In the genomic region with DNA sequence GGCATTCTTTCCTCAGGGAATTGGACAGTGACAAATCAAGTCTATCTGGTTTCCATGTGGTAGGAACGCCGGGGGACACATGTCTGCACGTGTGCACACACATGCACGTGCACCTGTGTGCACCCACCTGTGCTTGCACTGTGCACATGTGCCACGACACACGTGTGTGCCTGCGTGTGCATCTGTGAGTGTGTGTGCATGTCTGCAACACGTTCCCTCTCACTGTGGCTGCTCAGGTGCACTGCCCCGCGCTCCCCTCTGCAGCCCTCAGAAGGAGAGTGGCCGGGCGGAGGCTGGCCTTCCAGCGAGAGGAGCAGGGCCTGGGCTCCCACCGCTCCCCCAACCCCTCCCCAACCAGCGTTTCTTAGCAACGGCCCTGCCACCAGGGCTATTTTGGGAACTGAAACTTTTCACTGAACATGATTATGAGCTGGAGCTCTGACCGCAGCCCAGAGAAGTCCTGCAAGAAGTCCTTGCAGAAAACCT, we compare ENCODE assay signal across 10 cellular contexts.
DNase-seq lines count a peak whose midpoint lies in the region; ATAC-seq and TF ChIP-seq lines count a peak whose summit lies in the region.
"Had no signal": no experiment of that assay in that cellular context is flagged by ENCODE, and none has a peak within 500 bp of the region (broad histone marks: within the 10 kb centered on the region; RNA-seq: fewer than 3 reads in every experiment).

No MANE protein-coding gene starts in this region.

- peak; percentile 72 for ATAC-seq in GM18858 (IDR thresholded peaks at IDR 0.05; ENCODE audit: unreplicated experiment)
- peak; percentile 79 for ATAC-seq in HG02759 (IDR thresholded peaks at IDR 0.05; ENCODE audit: unreplicated experiment)
- ATAC-seq in memory B cell (ENCODE audit: low read depth): peak; percentile 45
- ATAC-seq in activated T-cell treated with anti-CD3 and anti-CD28 coated beads, Interleukin-2, amount 50 U/mL, for 4 hours: no peak
- no peak for ATAC-seq in WTC11
- ATAC-seq: T-cell had no signal

- H3K27me3 ChIP-seq in BE2C: peaks cover 21% of the 10 kb centered on the region

- peak overlapping the region; percentile 56 for H3K4me3 Mint-ChIP-seq in memory B cell
- H3K4me3 Mint-ChIP-seq in activated T-cell treated with anti-CD3 and anti-CD28 coated beads, Interleukin-2, amount 50 U/mL, for 4 hours: no peak overlapping the region
- no peak overlapping the region for H3K4me3 Mint-ChIP-seq in WTC11
- H3K4me3 Mint-ChIP-seq: T-cell had no signal

- no peaks in the 10 kb centered on the region for H3K36me3 ChIP-seq in BE2C

- no peak for TF ChIP-seq CTCF in WTC11 (IDR thresholded peaks at IDR 0.05)
- no peak for TF ChIP-seq CTCF in BE2C (IDR thresholded peaks at IDR 0.05; ENCODE audit: low read depth, low read length)

- peaks cover 5% of the 10 kb centered on the region for H3K27me3 Mint-ChIP-seq in memory B cell
- peaks cover 10% of the 10 kb centered on the region for H3K27me3 Mint-ChIP-seq in activated T-cell treated with anti-CD3 and anti-CD28 coated beads, Interleukin-2, amount 50 U/mL, for 4 hours (ENCODE audit: low read depth)
- peaks cover 42% of the 10 kb centered on the region for H3K27me3 Mint-ChIP-seq in WTC11 (ENCODE audit: low read depth)

- peaks cover 18% of the 10 kb centered on the region for H3K4me1 Mint-ChIP-seq in memory B cell
- no peaks in the 10 kb centered on the region for H3K4me1 Mint-ChIP-seq in activated T-cell treated with anti-CD3 and anti-CD28 coated beads, Interleukin-2, amount 50 U/mL, for 4 hours (ENCODE audit: low read depth)
- H3K4me1 Mint-ChIP-seq in WTC11: peaks cover 3% of the 10 kb centered on the region; the same call in 1 of the 2 replicates
- H3K4me1 Mint-ChIP-seq: T-cell had no signal

- no peaks in the 10 kb centered on the region for H3K9me3 ChIP-seq in BE2C

- no peak overlapping the region for H3K27ac Mint-ChIP-seq in memory B cell
- no peak overlapping the region for H3K27ac Mint-ChIP-seq in WTC11
- H3K27ac Mint-ChIP-seq: T-cell had no signal

- no peaks in the 10 kb centered on the region for H3K4me1 ChIP-seq in BE2C

- H3K36me3 Mint-ChIP-seq in memory B cell (no peaks in the 10 kb centered on the region), WTC11 (no peaks in the 10 kb centered on the region)
- no peaks in the 10 kb centered on the region for H3K36me3 Mint-ChIP-seq in activated T-cell treated with anti-CD3 and anti-CD28 coated beads, Interleukin-2, amount 50 U/mL, for 4 hours (ENCODE audit: insufficient read depth)
- H3K36me3 Mint-ChIP-seq: T-cell had no signal

- no peak overlapping the region for H3K4me3 ChIP-seq in BE2C (ENCODE audit: low read depth, low read length)

- H3K9me3 Mint-ChIP-seq in memory B cell: no peaks in the 10 kb centered on the region
- H3K9me3 Mint-ChIP-seq in activated T-cell treated with anti-CD3 and anti-CD28 coated beads, Interleukin-2, amount 50 U/mL, for 4 hours: no peaks in the 10 kb centered on the region
- no peaks in the 10 kb centered on the region for H3K9me3 Mint-ChIP-seq in WTC11
- H3K9me3 Mint-ChIP-seq: T-cell had no signal

- CTCF ChIA-PET in WTC11 (lab: Charles Lee): interaction anchor here (1.0 to 1.8 kb wide), 5 partner anchors 98 to 181 kb away, joined by 3 to 19 read pairs (median 4); no protein-coding TSS in a partner anchor

- DNase-seq in NOMO-1 (lab: John Stamatoyannopoulos, UW; ENCODE audit: unreplicated experiment in 2 of 2) (peak; percentile 91 to 95), memory B cell (ENCODE audit: low spot score in 2 of 2) (no peak), middle frontal gyrus (ENCODE audit: extremely low spot score, low spot score) (no peak), WTC11 (ENCODE audit: low spot score) (no peak), BE2C (no peak)
- DNase-seq in activated T-cell treated with anti-CD3 and anti-CD28 coated beads, Interleukin-2, amount 50 U/mL, for 4 hours: no peak
- DNase-seq: occipital lobe had no signal

- POLR2A ChIA-PET in WTC11 (lab: Charles Lee): no interaction called here

TF ChIP-seq in WTC11, 78 proteins besides CTCF, POLR2A, EP300 and RAD21:
- TF ChIP-seq NR1H2 (CRISPR knock-in tag; IDR thresholded peaks at IDR 0.05): no peak
- TF ChIP-seq OVOL2 (CRISPR knock-in tag; IDR thresholded peaks at IDR 0.05; ENCODE audit: borderline replicate concordance): no peak
- no peak for TF ChIP-seq PRRX2 (CRISPR knock-in tag; IDR thresholded peaks at IDR 0.05)
- TF ChIP-seq ZNF232 (CRISPR knock-in tag; IDR thresholded peaks at IDR 0.05): no peak
- no peak for TF ChIP-seq NFE2L1 (CRISPR knock-in tag; IDR thresholded peaks at IDR 0.05)
- no peak for TF ChIP-seq CBFB (CRISPR knock-in tag; IDR thresholded peaks at IDR 0.05; ENCODE audit: low read depth)
- TF ChIP-seq SMAD3 (CRISPR knock-in tag; IDR thresholded peaks at IDR 0.05; ENCODE audit: borderline replicate concordance): no peak
- no peak for TF ChIP-seq ERG (CRISPR knock-in tag; IDR thresholded peaks at IDR 0.05)

Comparison
In these comparisons a context has a peak if more than half of its experiments do, and no peak if none do; other contexts are left out.
1. ATAC-seq: peak in GM18858 (single experiment), HG02759 (single experiment) and memory B cell (single experiment); none in activated T-cell treated with anti-CD3 and anti-CD28 coated beads, Interleukin-2, amount 50 U/mL, for 4 hours (0 of 2) and WTC11 (single experiment).
2. DNase-seq: peak in NOMO-1 (2 of 2); none in memory B cell (0 of 2), activated T-cell treated with anti-CD3 and anti-CD28 coated beads, Interleukin-2, amount 50 U/mL, for 4 hours (single experiment), middle frontal gyrus (single experiment), WTC11 (single experiment) and BE2C (single experiment).